9 cellular contexts compared by ENCODE assay signal in genomic region chr6:90619221-90619620, GRCh38.
"Had no signal": no experiment of that assay in that cellular context is flagged by ENCODE, and none has a peak within 500 bp of the region (broad histone marks: within the 10 kb centered on the region; RNA-seq: fewer than 3 reads in every experiment).

No MANE protein-coding gene starts in this region.

- ATAC-seq: HepG2 had no signal

- H3K27ac Mint-ChIP-seq: H9, HFFc6, IgD-negative memory B cell had no signal

- H2AFZ ChIP-seq: GM23248 had no signal

- H3K4me1 Mint-ChIP-seq: IgD-negative memory B cell had no signal

- H3K36me3 Mint-ChIP-seq: IgD-negative memory B cell had no signal

- H3K27ac ChIP-seq: GM23248, HL-60, KMS-11 had no signal

- DNase-seq: GM23248, H9, HCEC 1CT, HFFc6, KBM-7 had no signal

- H3K4me3 ChIP-seq: GM23248 had no signal

- H3K4me2 ChIP-seq: KMS-11 had no signal

- H3K9me3 Mint-ChIP-seq: HFFc6 had no signal

- H3K4me3 Mint-ChIP-seq: H9, HFFc6, IgD-negative memory B cell had no signal
